Comparison of ENCODE assay signal across 1 cellular context in the genomic region with DNA sequence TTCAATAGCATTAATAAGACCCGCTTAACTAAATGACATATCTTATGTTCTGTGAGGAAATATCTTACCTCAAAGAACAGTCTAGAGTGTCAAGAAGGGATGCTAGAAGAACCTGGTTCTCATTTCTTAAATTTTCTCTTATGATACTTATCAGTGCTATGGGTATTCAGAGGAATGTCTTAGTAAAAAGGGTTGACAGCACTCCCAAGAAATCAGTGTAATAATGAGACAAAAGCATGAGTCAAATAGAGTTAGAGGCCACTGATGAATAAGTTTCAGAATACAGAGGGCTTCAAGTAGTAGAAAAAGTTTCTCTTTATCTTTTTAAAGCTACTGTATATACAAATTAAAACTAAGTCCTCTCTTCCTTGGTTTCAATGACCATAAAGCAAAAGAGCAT.
TF ChIP-seq lines count a peak whose summit lies in the region.

No MANE protein-coding gene starts in this region.

TF ChIP-seq in GM23338, 12 proteins besides CTCF, POLR2A, EP300 and RAD21 (continued from another document):
- TF ChIP-seq NANOG (IDR thresholded peaks at IDR 0.05; ENCODE audit: borderline replicate concordance) (no peak), STAT1 (IDR thresholded peaks at IDR 0.05; ENCODE audit: unreplicated experiment) (no peak), JUNB (IDR thresholded peaks at IDR 0.05; ENCODE audit: unreplicated experiment) (no peak)
